1 cellular context compared by ENCODE assay signal in the genomic region with DNA sequence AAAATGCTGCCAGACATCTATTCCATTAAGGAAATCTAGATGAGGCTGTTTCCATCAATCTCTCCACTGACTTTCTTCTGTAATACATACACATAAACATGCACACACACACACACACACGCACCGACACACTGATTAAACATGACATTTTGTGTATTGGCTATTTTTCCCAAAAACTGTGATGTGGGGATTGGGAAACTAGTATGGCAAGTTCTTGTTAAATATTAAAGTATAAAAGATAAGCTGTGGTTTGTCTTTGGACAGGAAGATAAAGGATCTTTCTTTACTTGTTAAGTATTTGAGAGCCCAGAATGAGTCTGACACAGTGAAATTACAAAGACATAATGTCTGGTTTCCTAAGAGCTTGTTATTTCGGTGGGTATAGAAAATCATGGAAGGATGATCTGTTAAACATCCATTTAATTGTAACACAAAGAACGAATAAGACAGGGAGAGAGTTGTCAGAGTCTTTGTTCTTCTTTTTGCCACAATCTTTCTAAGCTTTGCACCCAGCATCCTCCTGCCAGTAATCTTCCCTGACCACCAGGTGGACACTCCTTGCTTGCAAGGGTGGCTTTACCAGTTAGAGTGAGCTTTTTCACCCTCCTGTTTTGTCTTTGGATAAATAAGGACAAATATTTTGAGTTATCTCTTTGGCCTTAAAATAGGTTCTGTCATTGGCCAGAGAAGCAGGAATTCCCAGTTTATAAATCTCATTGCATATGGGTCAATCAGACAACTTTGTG.
TF ChIP-seq lines count a peak whose summit lies in the region.

No MANE protein-coding gene starts in this region.

TF ChIP-seq in IMR-90, 13 proteins besides CTCF, POLR2A, EP300 and RAD21:
- TF ChIP-seq, protein P1, sequence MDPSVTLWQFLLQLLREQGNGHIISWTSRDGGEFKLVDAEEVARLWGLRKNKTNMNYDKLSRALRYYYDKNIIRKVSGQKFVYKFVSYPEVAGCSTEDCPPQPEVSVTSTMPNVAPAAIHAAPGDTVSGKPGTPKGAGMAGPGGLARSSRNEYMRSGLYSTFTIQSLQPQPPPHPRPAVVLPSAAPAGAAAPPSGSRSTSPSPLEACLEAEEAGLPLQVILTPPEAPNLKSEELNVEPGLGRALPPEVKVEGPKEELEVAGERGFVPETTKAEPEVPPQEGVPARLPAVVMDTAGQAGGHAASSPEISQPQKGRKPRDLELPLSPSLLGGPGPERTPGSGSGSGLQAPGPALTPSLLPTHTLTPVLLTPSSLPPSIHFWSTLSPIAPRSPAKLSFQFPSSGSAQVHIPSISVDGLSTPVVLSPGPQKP (IDR thresholded peaks at IDR 0.05; ENCODE audit: borderline replicate concordance, low read depth, low read length), result no peak
- peak; percentile 42 for TF ChIP-seq SMC3 (IDR thresholded peaks at IDR 0.05; ENCODE audit: low read depth, low read length)
